ENCODE assay signal across 21 cellular contexts in the genomic region with DNA sequence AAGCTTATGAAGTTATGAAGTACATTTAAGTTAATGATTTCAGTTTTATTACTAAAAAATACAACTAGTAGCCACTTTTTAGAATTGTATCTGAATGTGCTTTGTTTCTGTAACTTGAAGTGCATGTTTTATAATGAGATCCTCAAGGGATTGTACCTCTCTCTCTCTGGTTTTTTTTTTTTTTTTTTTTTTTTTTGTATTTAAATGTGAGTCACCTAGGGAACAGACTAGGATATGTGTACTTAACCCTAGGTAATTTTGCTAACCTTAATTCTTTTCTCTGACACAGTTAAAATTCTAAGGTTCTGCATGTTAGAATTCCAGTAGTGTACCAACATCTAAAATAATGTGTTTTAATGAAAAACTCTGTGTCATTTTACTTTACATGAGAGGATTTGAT. TPM values are rescaled to one million over a fixed set of nuclear protein-coding genes. Genes with fewer than 3 reads are reported as not detected.
A peak's percentile ranks its signal among the peaks of the same experiment; 100 is the strongest.
DNase-seq lines count a peak whose midpoint lies in the region; ATAC-seq and TF ChIP-seq lines count a peak whose summit lies in the region.
"Had no signal": no experiment of that assay in that cellular context is flagged by ENCODE, and none has a peak within 500 bp of the region (broad histone marks: within the 10 kb centered on the region; RNA-seq: fewer than 3 reads in every experiment).

No MANE protein-coding gene starts in this region.

- H3K4me3 ChIP-seq in CD8-positive, alpha-beta memory T cell (ENCODE audit: low read length): no peak overlapping the region
- H3K4me3 ChIP-seq in mesenchymal stem cell (ENCODE audit: insufficient read depth in 1 of 2, low read depth in 1 of 2, low read length in 2 of 2): no peak overlapping the region
- H3K4me3 ChIP-seq: BLaER1 treated with 17β-estradiol and CSF1 and Interleukin-3, amounts not matched to agents 10 nM and 100 nM; esophagus muscularis mucosa; heart right ventricle; tibial nerve had no signal

- no peak overlapping the region for H2BK5ac ChIP-seq in mesenchymal stem cell (ENCODE audit: low read depth, low read length, poor library complexity, severe bottlenecking)

- CTCF ChIA-PET in CD8-positive, alpha-beta memory T cell (lab: Charles Lee): interaction anchor here (1.5 to 1.7 kb wide), 2 partner anchors 58 to 59 kb away, joined by 5 to 6 read pairs; no protein-coding TSS in a partner anchor
- CTCF ChIA-PET in HEK293T (lab: Yijun Ruan, JAX): no interaction called here

- H2AFZ ChIP-seq in mesenchymal stem cell (ENCODE audit: low read depth, low read length): no peak overlapping the region

- H3K9me3 Mint-ChIP-seq in CD8-positive, alpha-beta memory T cell: peaks cover 0 to 5% (median 0%) of the 10 kb centered on the region in 5 donors
- H3K9me3 Mint-ChIP-seq in activated naive CD8-positive, alpha-beta T cell treated with anti-CD3 and anti-CD28 coated beads, Interleukin-2, amount 50 U/mL, for 24 hours: no peaks in the 10 kb centered on the region
- H3K9me3 Mint-ChIP-seq: activated T-helper 2 cell treated with anti-CD3 and anti-CD28 coated beads, Interferon-gamma antibody, Interleukin-2, Interleukin-4, amounts not matched to agents 10 μg/mL and 5 μg/mL and 100 μg/mL, durations not matched to agents 14 hours and 24 hours and 36 hours; HFFc6 had no signal

- no peak overlapping the region for H2BK120ac ChIP-seq in mesenchymal stem cell (ENCODE audit: low read depth, low read length)

- peak overlapping the region in 7 of 8 donors; percentile 9 to 86 (median 57) for H3K27ac Mint-ChIP-seq in CD8-positive, alpha-beta memory T cell
- peak overlapping the region; percentile 33 for H3K27ac Mint-ChIP-seq in activated naive CD8-positive, alpha-beta T cell treated with anti-CD3 and anti-CD28 coated beads, Interleukin-2, amount 50 U/mL, for 24 hours
- H3K27ac Mint-ChIP-seq: HFFc6 had no signal

- H3K4ac ChIP-seq in mesenchymal stem cell (ENCODE audit: low read depth in 1 of 2, low read length in 2 of 2): no peak overlapping the region

- H3K4me1 Mint-ChIP-seq in CD8-positive, alpha-beta memory T cell: peaks cover 74 to 89% (median 84%) of the 10 kb centered on the region in 3 donors
- peaks cover 73% of the 10 kb centered on the region for H3K4me1 Mint-ChIP-seq in activated naive CD8-positive, alpha-beta T cell treated with anti-CD3 and anti-CD28 coated beads, Interleukin-2, amount 50 U/mL, for 24 hours

- no peak overlapping the region for H3K14ac ChIP-seq in mesenchymal stem cell (ENCODE audit: low read length in 2 of 2)

- no peak overlapping the region for H3K4me2 ChIP-seq in mesenchymal stem cell (ENCODE audit: low read length, poor library complexity, severe bottlenecking)
- H3K4me2 ChIP-seq: BLaER1 treated with 17β-estradiol and CSF1 and Interleukin-3, amounts not matched to agents 10 nM and 100 nM had no signal

- H3K27ac ChIP-seq in CD8-positive, alpha-beta memory T cell (ENCODE audit: low read depth, low read length): no peak overlapping the region
- H3K27ac ChIP-seq in mesenchymal stem cell (ENCODE audit: low read length, poor library complexity, severe bottlenecking): no peak overlapping the region
- H3K27ac ChIP-seq: BLaER1 treated with 17β-estradiol and CSF1 and Interleukin-3, amounts not matched to agents 10 nM and 100 nM; esophagus muscularis mucosa; heart right ventricle had no signal

- no peak overlapping the region for H3K18ac ChIP-seq in mesenchymal stem cell (ENCODE audit: low read depth in 1 of 2, low read length in 2 of 2)

- H3K4me3 Mint-ChIP-seq in CD8-positive, alpha-beta memory T cell: peak overlapping the region in 4 of 7 donors; percentile 1 to 45 (median 37)
- no peak overlapping the region for H3K4me3 Mint-ChIP-seq in activated naive CD8-positive, alpha-beta T cell treated with anti-CD3 and anti-CD28 coated beads, Interleukin-2, amount 50 U/mL, for 24 hours
- H3K4me3 Mint-ChIP-seq: HFFc6 had no signal

- H3K23ac ChIP-seq in mesenchymal stem cell (ENCODE audit: low read length in 2 of 2): no peak overlapping the region

- peaks cover 56% of the 10 kb centered on the region for H3K4me1 ChIP-seq in CD8-positive, alpha-beta memory T cell (ENCODE audit: insufficient read depth, low read length)
- peaks cover 1% of the 10 kb centered on the region for H3K4me1 ChIP-seq in mesenchymal stem cell (ENCODE audit: control insufficient read depth, insufficient read depth, low read depth, low read length)

- no peak for TF ChIP-seq CTCF in omental fat pad (IDR thresholded peaks at IDR 0.05)

- no peaks in the 10 kb centered on the region for H3K27me3 ChIP-seq in CD8-positive, alpha-beta memory T cell (ENCODE audit: insufficient read depth, low read length, poor library complexity, severe bottlenecking)
- H3K27me3 ChIP-seq in mesenchymal stem cell (ENCODE audit: control insufficient read depth in 1 of 2, insufficient read depth in 1 of 2, low read length in 2 of 2): no peaks in the 10 kb centered on the region
- H3K27me3 ChIP-seq: BLaER1 treated with 17β-estradiol and CSF1 and Interleukin-3, amounts not matched to agents 10 nM and 100 nM; esophagus muscularis mucosa; heart right ventricle; tibial nerve had no signal

- peaks cover 11% of the 10 kb centered on the region for H3K79me1 ChIP-seq in mesenchymal stem cell (replicated peaks; ENCODE audit: low read length, poor library complexity, severe bottlenecking)

- H2AK5ac ChIP-seq in mesenchymal stem cell (ENCODE audit: low read length, severe bottlenecking): no peak overlapping the region

- H2BK15ac ChIP-seq in mesenchymal stem cell (ENCODE audit: low read depth, poor library complexity, severe bottlenecking): no peak overlapping the region

- no peak overlapping the region for H4K8ac ChIP-seq in mesenchymal stem cell (ENCODE audit: low read length)

- POLR2A ChIA-PET in CD8-positive, alpha-beta memory T cell (lab: Charles Lee): interaction anchor here (0.6 kb wide), 2 partner anchors 56 to 99 kb away, joined by 5 to 6 read pairs; no protein-coding TSS in a partner anchor
- POLR2A ChIA-PET in HEK293T (lab: Yijun Ruan, JAX): no interaction called here

- ATAC-seq in activated naive CD8-positive, alpha-beta T cell treated with anti-CD3 and anti-CD28 coated beads, Interleukin-2, amount 50 U/mL, for 24 hours: no peak
- no peak for ATAC-seq in omental fat pad (ENCODE audit: low FRiP score)
- no peak for ATAC-seq in GM18868 (IDR thresholded peaks at IDR 0.05; ENCODE audit: unreplicated experiment)
- ATAC-seq: heart right ventricle had no signal

- peaks cover 6% of the 10 kb centered on the region for H3K36me3 ChIP-seq in CD8-positive, alpha-beta memory T cell (ENCODE audit: insufficient read depth, low read length)
- H3K36me3 ChIP-seq in mesenchymal stem cell (ENCODE audit: control insufficient read depth in 1 of 2, insufficient read depth in 2 of 2, low read depth in 1 of 2, low read length in 2 of 2): peaks cover 0 to 12% of the 10 kb centered on the region in 2 experiments

- no peaks in the 10 kb centered on the region for H3K9me3 ChIP-seq in CD8-positive, alpha-beta memory T cell (ENCODE audit: low read length)
- peaks cover 7% of the 10 kb centered on the region for H3K9me3 ChIP-seq in mesenchymal stem cell (ENCODE audit: control insufficient read depth, low read length)
- H3K9me3 ChIP-seq: esophagus muscularis mucosa, tibial nerve had no signal

- H3K9ac ChIP-seq in mesenchymal stem cell (ENCODE audit: low read length): peak overlapping the region; percentile 51
- H3K9ac ChIP-seq: BLaER1 treated with 17β-estradiol and CSF1 and Interleukin-3, amounts not matched to agents 10 nM and 100 nM had no signal

- H2BK12ac ChIP-seq in mesenchymal stem cell (ENCODE audit: low read length in 2 of 2): no peak overlapping the region

- no peaks in the 10 kb centered on the region for H3K27me3 Mint-ChIP-seq in CD8-positive, alpha-beta memory T cell
- H3K27me3 Mint-ChIP-seq in activated naive CD8-positive, alpha-beta T cell treated with anti-CD3 and anti-CD28 coated beads, Interleukin-2, amount 50 U/mL, for 24 hours: no peaks in the 10 kb centered on the region

- no peak overlapping the region for H4K91ac ChIP-seq in mesenchymal stem cell (ENCODE audit: low read length)

- no peak for DNase-seq in CD8-positive, alpha-beta memory T cell
- DNase-seq in HEK293T (ENCODE audit: extremely low spot score) (no peak), mesenchymal stem cell (no peak), AG20443 (ENCODE audit: low spot score) (no peak), omental fat pad (ENCODE audit: low spot score) (no peak), amygdala (lab: John Stamatoyannopoulos, UW) (no peak)
- no peak for DNase-seq in activated naive CD8-positive, alpha-beta T cell treated with anti-CD3 and anti-CD28 coated beads, Interleukin-2, amount 50 U/mL, for 24 hours
- DNase-seq: activated CD4-positive, alpha-beta T cell treated with anti-CD3 and anti-CD28 coated beads for 48 hours; heart right ventricle; HFFc6; KG1; kidney; NCI-H1105 treated with DMSO at 0.1 percent for 48 hours; NCI-H226; SHP77; T-helper 9 cell had no signal

- peaks cover 7 to 66% (median 10%) of the 10 kb centered on the region in 3 donors for H3K36me3 Mint-ChIP-seq in CD8-positive, alpha-beta memory T cell
- H3K36me3 Mint-ChIP-seq in activated naive CD8-positive, alpha-beta T cell treated with anti-CD3 and anti-CD28 coated beads, Interleukin-2, amount 50 U/mL, for 24 hours (ENCODE audit: low read depth): peaks cover 43% of the 10 kb centered on the region

TF ChIP-seq in HEK293T, 16 proteins besides CTCF, POLR2A, EP300 and RAD21:
- TF ChIP-seq HDGF (IDR thresholded peaks at IDR 0.05; ENCODE audit: borderline replicate concordance) (no peak), ZNF384 (IDR thresholded peaks at IDR 0.05) (peak; percentile 62)
TF ChIP-seq in HEK293T: peak in this region for 1.

RNA-seq across cellular contexts. Expression of gene CDC42SE2, which starts 59.5 kb away (rescaled TPM):
- 100 to 1,000 TPM; 125 to 131 TPM for total RNA-seq in CD8-positive, alpha-beta memory T cell
- 460 TPM for polyA plus RNA-seq in CD8-positive, alpha-beta memory T cell
- polyA plus RNA-seq in mesenchymal stem cell (2013, experiment 1 of 2): 15.7 TPM
- polyA plus RNA-seq in mesenchymal stem cell (2013, experiment 2 of 2): 16.0 TPM
- 10 to 100 TPM; 30.1 to 59.3 (median 35.7) TPM for total RNA-seq in omental fat pad
